22 cellular contexts compared by ENCODE assay signal in the genomic region with DNA sequence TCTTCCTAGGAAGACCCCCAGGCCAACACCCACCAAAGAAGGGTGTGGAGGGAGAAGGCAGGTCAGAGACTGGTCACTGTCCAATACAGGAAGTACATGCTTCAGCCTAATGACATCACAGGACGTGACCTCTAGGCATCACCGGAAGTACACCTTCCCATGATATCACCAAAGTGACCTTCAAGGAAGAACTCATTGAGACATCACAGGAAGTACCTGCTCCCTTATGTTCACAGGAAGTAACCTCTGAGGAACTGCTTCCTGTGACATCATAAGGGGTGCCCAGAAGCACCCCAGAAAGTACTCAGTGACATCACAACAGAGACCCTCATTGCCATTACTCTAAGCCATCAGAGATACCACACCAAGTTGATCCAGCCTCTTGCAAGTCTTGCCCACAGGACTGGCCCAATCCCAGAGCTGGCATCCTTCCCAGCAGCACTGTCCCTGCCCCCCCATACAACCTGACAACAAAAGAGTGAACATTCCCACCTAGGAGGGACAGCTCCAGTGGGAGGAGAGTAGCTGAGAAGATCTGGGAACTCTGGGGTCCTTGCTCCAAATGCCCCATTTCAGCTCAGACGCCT. TPM values are rescaled to one million over a fixed set of nuclear protein-coding genes. Genes with fewer than 3 reads are reported as not detected.
DNase-seq lines count a peak whose midpoint lies in the region; ATAC-seq and TF ChIP-seq lines count a peak whose summit lies in the region.
"Had no signal": no experiment of that assay in that cellular context is flagged by ENCODE, and none has a peak within 500 bp of the region (broad histone marks: within the 10 kb centered on the region; RNA-seq: fewer than 3 reads in every experiment).

No MANE protein-coding gene starts in this region.

- no peak for TF ChIP-seq CTCF in activated CD8-positive, alpha-beta T cell treated with anti-CD3 and anti-CD28 coated beads for 36 hours (IDR thresholded peaks at IDR 0.05)
- no peak for TF ChIP-seq CTCF in osteoblast (IDR thresholded peaks at IDR 0.05; ENCODE audit: extremely low read depth, low read depth, low read length)

- H3K9me3 ChIP-seq in osteoblast (ENCODE audit: low read depth, low read length): no peaks in the 10 kb centered on the region
- H3K9me3 ChIP-seq: pancreas, SJCRH30, uterus had no signal

- CTCF ChIA-PET in activated CD8-positive, alpha-beta T cell treated with anti-CD3 and anti-CD28 coated beads, Interleukin-2, amount 10 ng/mL, durations not matched to agents 7 days and 5 days (lab: Charles Lee): no interaction called here
- CTCF ChIA-PET in activated CD8-positive, alpha-beta T cell treated with anti-CD3 and anti-CD28 coated beads for 36 hours (lab: Charles Lee): no interaction called here

- no peak overlapping the region for H3K4me3 ChIP-seq in osteoblast (ENCODE audit: insufficient read depth, low read length)
- H3K4me3 ChIP-seq: coronary artery, pancreas, SJCRH30, uterus had no signal

- H3K79me2 ChIP-seq in osteoblast (ENCODE audit: insufficient read depth, low read length): no peaks in the 10 kb centered on the region

- no peaks in the 10 kb centered on the region for H3K36me3 ChIP-seq in osteoblast (ENCODE audit: insufficient read depth, low read length)
- H3K36me3 ChIP-seq: pancreas, SJCRH30, uterus had no signal

- peaks cover 15% of the 10 kb centered on the region for H3K4me1 Mint-ChIP-seq in activated CD8-positive, alpha-beta T cell treated with anti-CD3 and anti-CD28 coated beads, Interleukin-2, amount 10 ng/mL, durations not matched to agents 7 days and 5 days (ENCODE audit: low read depth)
- H3K4me1 Mint-ChIP-seq in activated CD8-positive, alpha-beta T cell treated with anti-CD3 and anti-CD28 coated beads for 36 hours (ENCODE audit: low read depth): peaks cover 5% of the 10 kb centered on the region

- H3K9me3 Mint-ChIP-seq in activated CD8-positive, alpha-beta T cell treated with anti-CD3 and anti-CD28 coated beads, Interleukin-2, amount 10 ng/mL, durations not matched to agents 7 days and 5 days (ENCODE audit: insufficient read depth): peaks cover 12% of the 10 kb centered on the region
- H3K9me3 Mint-ChIP-seq in activated CD8-positive, alpha-beta T cell treated with anti-CD3 and anti-CD28 coated beads for 36 hours: no peaks in the 10 kb centered on the region
- H3K9me3 Mint-ChIP-seq: CD8-positive, alpha-beta T cell had no signal

- H3K36me3 Mint-ChIP-seq in activated CD8-positive, alpha-beta T cell treated with anti-CD3 and anti-CD28 coated beads, Interleukin-2, amount 10 ng/mL, durations not matched to agents 7 days and 5 days (ENCODE audit: low read depth): no peaks in the 10 kb centered on the region
- no peaks in the 10 kb centered on the region for H3K36me3 Mint-ChIP-seq in activated CD8-positive, alpha-beta T cell treated with anti-CD3 and anti-CD28 coated beads for 36 hours (ENCODE audit: low read depth)
- H3K36me3 Mint-ChIP-seq: CD8-positive, alpha-beta T cell had no signal

- H3K4me3 Mint-ChIP-seq in activated CD8-positive, alpha-beta T cell treated with anti-CD3 and anti-CD28 coated beads, Interleukin-2, amount 10 ng/mL, durations not matched to agents 7 days and 5 days: no peak overlapping the region
- H3K4me3 Mint-ChIP-seq in activated CD8-positive, alpha-beta T cell treated with anti-CD3 and anti-CD28 coated beads for 36 hours: no peak overlapping the region
- H3K4me3 Mint-ChIP-seq: activated CD4-positive, alpha-beta T cell treated with anti-CD3 and anti-CD28 coated beads, Interleukin-2, amount 10 ng/mL, durations not matched to agents 7 days and 5 days; CD8-positive, alpha-beta T cell; T-helper 1 cell treated with Interleukin-12 subunit alpha and Interleukin-12 subunit beta and Interleukin-4 antibody, amounts not matched to agents 30 μg/mL and 1 μg/mL, for 36 hours had no signal

- POLR2A ChIA-PET in activated CD8-positive, alpha-beta T cell treated with anti-CD3 and anti-CD28 coated beads, Interleukin-2, amount 10 ng/mL, durations not matched to agents 7 days and 5 days (lab: Charles Lee): no interaction called here
- POLR2A ChIA-PET in activated CD8-positive, alpha-beta T cell treated with anti-CD3 and anti-CD28 coated beads for 36 hours (lab: Charles Lee): no interaction called here

- H3K4me1 ChIP-seq in osteoblast (ENCODE audit: insufficient read depth, low read length): no peaks in the 10 kb centered on the region
- H3K4me1 ChIP-seq: pancreas, SJCRH30, uterus had no signal

- no peak for ATAC-seq in activated CD8-positive, alpha-beta T cell treated with anti-CD3 and anti-CD28 coated beads, Interleukin-2, amount 10 ng/mL, durations not matched to agents 7 days and 5 days
- no peak for ATAC-seq in activated CD8-positive, alpha-beta T cell treated with anti-CD3 and anti-CD28 coated beads for 36 hours
- no peak for ATAC-seq in GM18873 (IDR thresholded peaks at IDR 0.05; ENCODE audit: low FRiP score, unreplicated experiment)
- ATAC-seq: CD8-positive, alpha-beta T cell; left cardiac atrium; naive thymus-derived CD4-positive, alpha-beta T cell; pancreas; sciatic nerve had no signal

- peaks cover 31% of the 10 kb centered on the region for H3K27me3 ChIP-seq in osteoblast (ENCODE audit: insufficient read depth, low read length)

- H2AFZ ChIP-seq in osteoblast (ENCODE audit: low read length): no peak overlapping the region

- H4K20me1 ChIP-seq in osteoblast (ENCODE audit: insufficient read depth, low read length): no peaks in the 10 kb centered on the region

- DNase-seq in activated CD8-positive, alpha-beta T cell treated with anti-CD3 and anti-CD28 coated beads, Interleukin-2, amount 10 ng/mL, durations not matched to agents 7 days and 5 days: no peak
- no peak for DNase-seq in activated CD8-positive, alpha-beta T cell treated with anti-CD3 and anti-CD28 coated beads for 36 hours
- peak; percentile 39 for DNase-seq in osteoblast (ENCODE audit: insufficient read length, low spot score, missing footprints)
- DNase-seq: activated CD4-positive, alpha-beta T cell treated with anti-CD3 and anti-CD28 coated beads, Interleukin-2, amount 10 ng/mL, durations not matched to agents 7 days and 5 days; activated CD8-positive, alpha-beta memory T cell treated with anti-CD3 and anti-CD28 coated beads, Interleukin-2, amount 50 U/mL, for 4 hours; activated effector memory CD4-positive, alpha-beta T cell treated with Interleukin-2 at 50 U/mL for 16 hours; CD8-positive, alpha-beta T cell; GDM1; left cardiac atrium; naive thymus-derived CD4-positive, alpha-beta T cell; NCI-H1105 treated with DMSO at 0.1 percent for 48 hours; NCI-H2081; NCI-H446; pancreas; SJCRH30; uterus had no signal

- peaks cover 30% of the 10 kb centered on the region for H3K27me3 Mint-ChIP-seq in activated CD8-positive, alpha-beta T cell treated with anti-CD3 and anti-CD28 coated beads, Interleukin-2, amount 10 ng/mL, durations not matched to agents 7 days and 5 days (ENCODE audit: low read depth)
- peaks cover 26% of the 10 kb centered on the region for H3K27me3 Mint-ChIP-seq in activated CD8-positive, alpha-beta T cell treated with anti-CD3 and anti-CD28 coated beads for 36 hours

- intact Hi-C loops in activated CD8-positive, alpha-beta T cell treated with anti-CD3 and anti-CD28 coated beads for 36 hours (cut with micrococcal nuclease): no loop called here

- H3K27ac ChIP-seq in osteoblast (ENCODE audit: low read depth, low read length): no peak overlapping the region
- H3K27ac ChIP-seq: 22Rv1, coronary artery, pancreas, SJCRH30, uterus had no signal

- H3K4me2 ChIP-seq in osteoblast (ENCODE audit: insufficient read depth, low read length): no peak overlapping the region

- peak overlapping the region; percentile 47 for H3K27ac Mint-ChIP-seq in activated CD8-positive, alpha-beta T cell treated with anti-CD3 and anti-CD28 coated beads, Interleukin-2, amount 10 ng/mL, durations not matched to agents 7 days and 5 days
- H3K27ac Mint-ChIP-seq in activated CD8-positive, alpha-beta T cell treated with anti-CD3 and anti-CD28 coated beads for 36 hours: no peak overlapping the region
- H3K27ac Mint-ChIP-seq: activated CD4-positive, alpha-beta T cell treated with anti-CD3 and anti-CD28 coated beads, Interleukin-2, amount 10 ng/mL, durations not matched to agents 7 days and 5 days; CD8-positive, alpha-beta T cell; naive thymus-derived CD4-positive, alpha-beta T cell; T-helper 1 cell treated with Interleukin-12 subunit alpha and Interleukin-12 subunit beta and Interleukin-4 antibody, amounts not matched to agents 30 μg/mL and 1 μg/mL, for 36 hours had no signal

RNA-seq across cellular contexts. Expression of a gene that starts 24.2 kb away (rescaled TPM):
- not detected for total RNA-seq in activated CD8-positive, alpha-beta T cell treated with anti-CD3 and anti-CD28 coated beads, Interleukin-2, amount 10 ng/mL, durations not matched to agents 7 days and 5 days
- total RNA-seq in activated CD8-positive, alpha-beta T cell treated with anti-CD3 and anti-CD28 coated beads for 36 hours: not detected
- not detected in 2 replicates for total RNA-seq in osteoblast
- total RNA-seq: activated CD4-positive, alpha-beta T cell treated with anti-CD3 and anti-CD28 coated beads, Interleukin-2, amount 10 ng/mL, durations not matched to agents 7 days and 5 days; CD8-positive, alpha-beta T cell; left cardiac atrium; mesenteric fat pad; naive thymus-derived CD4-positive, alpha-beta T cell; pancreas; sciatic nerve; SJCRH30; uterus had no signal

RNA-seq across cellular contexts. Expression of a gene that starts 34.8 kb away (rescaled TPM):
- total RNA-seq in activated CD8-positive, alpha-beta T cell treated with anti-CD3 and anti-CD28 coated beads, Interleukin-2, amount 10 ng/mL, durations not matched to agents 7 days and 5 days: not detected
- not detected for total RNA-seq in activated CD8-positive, alpha-beta T cell treated with anti-CD3 and anti-CD28 coated beads for 36 hours
- total RNA-seq in osteoblast: not detected in 2 replicates
- total RNA-seq: CD8-positive, alpha-beta T cell had no signal

RNA-seq across cellular contexts. Expression of a gene that starts 36.4 kb away (rescaled TPM):
- 10 to 100 TPM; 10.4 to 11.3 TPM for total RNA-seq in activated CD8-positive, alpha-beta T cell treated with anti-CD3 and anti-CD28 coated beads, Interleukin-2, amount 10 ng/mL, durations not matched to agents 7 days and 5 days
- 1 to 10 TPM; 4.1 to 5.0 TPM for total RNA-seq in activated CD8-positive, alpha-beta T cell treated with anti-CD3 and anti-CD28 coated beads for 36 hours
- total RNA-seq in osteoblast: 2.1 and 3.3 TPM in 2 replicates

RNA-seq across cellular contexts. Expression of a gene that starts 52.9 kb away (rescaled TPM):
- total RNA-seq in activated CD8-positive, alpha-beta T cell treated with anti-CD3 and anti-CD28 coated beads, Interleukin-2, amount 10 ng/mL, durations not matched to agents 7 days and 5 days: 10 to 100 TPM; 18.0 to 19.1 TPM
- 10 to 100 TPM; 15.3 to 17.2 TPM for total RNA-seq in activated CD8-positive, alpha-beta T cell treated with anti-CD3 and anti-CD28 coated beads for 36 hours
- 28.6 and 35.8 TPM in 2 replicates for total RNA-seq in osteoblast

RNA-seq across cellular contexts. Expression of a gene that starts 56.4 kb away (rescaled TPM):
- total RNA-seq in activated CD8-positive, alpha-beta T cell treated with anti-CD3 and anti-CD28 coated beads, Interleukin-2, amount 10 ng/mL, durations not matched to agents 7 days and 5 days: 10 to 100 TPM; 26.3 to 29.2 TPM
- total RNA-seq in activated CD8-positive, alpha-beta T cell treated with anti-CD3 and anti-CD28 coated beads for 36 hours: 10 to 100 TPM; 26.9 to 29.2 TPM
- 3.6 and 5.9 TPM in 2 replicates for total RNA-seq in osteoblast
